ENCODE assay signal across 1 cellular context in genomic region chr6:119476554-119476953, GRCh38.
TF ChIP-seq lines count a peak whose summit lies in the region.

No MANE protein-coding gene starts in this region.

TF ChIP-seq in GM12878, 131 proteins besides CTCF, POLR2A, EP300 and RAD21 (continued from another document):
- TF ChIP-seq, protein P1, sequence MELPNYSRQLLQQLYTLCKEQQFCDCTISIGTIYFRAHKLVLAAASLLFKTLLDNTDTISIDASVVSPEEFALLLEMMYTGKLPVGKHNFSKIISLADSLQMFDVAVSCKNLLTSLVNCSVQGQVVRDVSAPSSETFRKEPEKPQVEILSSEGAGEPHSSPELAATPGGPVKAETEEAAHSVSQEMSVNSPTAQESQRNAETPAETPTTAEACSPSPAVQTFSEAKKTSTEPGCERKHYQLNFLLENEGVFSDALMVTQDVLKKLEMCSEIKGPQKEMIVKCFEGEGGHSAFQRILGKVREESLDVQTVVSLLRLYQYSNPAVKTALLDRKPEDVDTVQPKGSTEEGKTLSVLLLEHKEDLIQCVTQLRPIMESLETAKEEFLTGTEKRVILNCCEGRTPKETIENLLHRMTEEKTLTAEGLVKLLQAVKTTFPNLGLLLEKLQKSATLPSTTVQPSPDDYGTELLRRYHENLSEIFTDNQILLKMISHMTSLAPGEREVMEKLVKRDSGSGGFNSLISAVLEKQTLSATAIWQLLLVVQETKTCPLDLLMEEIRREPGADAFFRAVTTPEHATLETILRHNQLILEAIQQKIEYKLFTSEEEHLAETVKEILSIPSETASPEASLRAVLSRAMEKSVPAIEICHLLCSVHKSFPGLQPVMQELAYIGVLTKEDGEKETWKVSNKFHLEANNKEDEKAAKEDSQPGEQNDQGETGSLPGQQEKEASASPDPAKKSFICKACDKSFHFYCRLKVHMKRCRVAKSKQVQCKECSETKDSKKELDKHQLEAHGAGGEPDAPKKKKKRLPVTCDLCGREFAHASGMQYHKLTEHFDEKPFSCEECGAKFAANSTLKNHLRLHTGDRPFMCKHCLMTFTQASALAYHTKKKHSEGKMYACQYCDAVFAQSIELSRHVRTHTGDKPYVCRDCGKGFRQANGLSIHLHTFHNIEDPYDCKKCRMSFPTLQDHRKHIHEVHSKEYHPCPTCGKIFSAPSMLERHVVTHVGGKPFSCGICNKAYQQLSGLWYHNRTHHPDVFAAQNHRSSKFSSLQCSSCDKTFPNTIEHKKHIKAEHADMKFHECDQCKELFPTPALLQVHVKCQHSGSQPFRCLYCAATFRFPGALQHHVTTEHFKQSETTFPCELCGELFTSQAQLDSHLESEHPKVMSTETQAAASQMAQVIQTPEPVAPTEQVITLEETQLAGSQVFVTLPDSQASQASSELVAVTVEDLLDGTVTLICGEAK (IDR thresholded peaks at IDR 0.05; ENCODE audit: borderline replicate concordance), result no peak
- TF ChIP-seq TCF3 (IDR thresholded peaks at IDR 0.05; ENCODE audit: borderline replicate concordance, insufficient read depth, low read depth, low read length) (no peak), RUNX3 (IDR thresholded peaks at IDR 0.05; ENCODE audit: low read length) (no peak), PML (IDR thresholded peaks at IDR 0.05; ENCODE audit: low read length) (no peak), CHD2 (IDR thresholded peaks at IDR 0.05; ENCODE audit: borderline replicate concordance, low read depth, low read length) (no peak), ZNF384 (IDR thresholded peaks at IDR 0.05; ENCODE audit: borderline replicate concordance, low read depth, low read length) (no peak), CHD4 (IDR thresholded peaks at IDR 0.05) (no peak), POU2F2 (IDR thresholded peaks at IDR 0.05; ENCODE audit: borderline replicate concordance, low read depth, low read length) (no peak)
- TF ChIP-seq, protein P2, sequence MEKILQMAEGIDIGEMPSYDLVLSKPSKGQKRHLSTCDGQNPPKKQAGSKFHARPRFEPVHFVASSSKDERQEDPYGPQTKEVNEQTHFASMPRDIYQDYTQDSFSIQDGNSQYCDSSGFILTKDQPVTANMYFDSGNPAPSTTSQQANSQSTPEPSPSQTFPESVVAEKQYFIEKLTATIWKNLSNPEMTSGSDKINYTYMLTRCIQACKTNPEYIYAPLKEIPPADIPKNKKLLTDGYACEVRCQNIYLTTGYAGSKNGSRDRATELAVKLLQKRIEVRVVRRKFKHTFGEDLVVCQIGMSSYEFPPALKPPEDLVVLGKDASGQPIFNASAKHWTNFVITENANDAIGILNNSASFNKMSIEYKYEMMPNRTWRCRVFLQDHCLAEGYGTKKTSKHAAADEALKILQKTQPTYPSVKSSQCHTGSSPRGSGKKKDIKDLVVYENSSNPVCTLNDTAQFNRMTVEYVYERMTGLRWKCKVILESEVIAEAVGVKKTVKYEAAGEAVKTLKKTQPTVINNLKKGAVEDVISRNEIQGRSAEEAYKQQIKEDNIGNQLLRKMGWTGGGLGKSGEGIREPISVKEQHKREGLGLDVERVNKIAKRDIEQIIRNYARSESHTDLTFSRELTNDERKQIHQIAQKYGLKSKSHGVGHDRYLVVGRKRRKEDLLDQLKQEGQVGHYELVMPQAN (conservative IDR thresholded peaks at IDR 0.05), result no peak
TF ChIP-seq in GM12878: peak in this region for 4.
